ENCODE assay signal across 8 cellular contexts in genomic region chr2:202588647-202589581, GRCh38. TPM values are rescaled to one million over a fixed set of nuclear protein-coding genes. Genes with fewer than 3 reads are reported as not detected.
DNase-seq lines count a peak whose midpoint lies in the region; ATAC-seq and TF ChIP-seq lines count a peak whose summit lies in the region.

No MANE protein-coding gene starts in this region.

- in situ Hi-C loops in IMR-90 (cut with MboI; ENCODE audit: low sequenced_read_pairs), result loop anchor here (25.0 kb wide), 1 partner anchor 1323 kb away; no protein-coding TSS in a partner anchor

- peak overlapping the region; percentile 41; the same call in 1 of the 2 replicates for H2BK20ac ChIP-seq in IMR-90 (ENCODE audit: low read depth, low read length)

- no peak overlapping the region; the same call in 1 of the 2 replicates for H2AK5ac ChIP-seq in IMR-90 (ENCODE audit: low read depth, low read length)

- intact Hi-C loops in CD4-positive, alpha-beta T cell (cut with DNase I, micrococcal nuclease), result loop anchor here (1.0 to 5.0 kb wide), 7 partner anchors 40 to 282 kb away; partner anchors contain the start of gene ICA1L (in 1 of the 2)
- intact Hi-C loops in IMR-90 (cut with micrococcal nuclease) (loop anchor here (1.0 to 10.0 kb wide), 4 partner anchors 243 to 1320 kb away; partner anchors contain the start of gene ICA1L), esophagus muscularis mucosa (cut with DNase I) (no loop called here)

- H4K8ac ChIP-seq in IMR-90 (ENCODE audit: low read depth in 2 of 2, low read length in 2 of 2), result peak overlapping the region in 1 of 2 experiments; percentile 53; a peak in 1 of 4 replicates

- TF ChIP-seq CTCF in CD4-positive, alpha-beta T cell (IDR thresholded peaks at IDR 0.05), result peak; percentile 80
- peak; percentile 78 for TF ChIP-seq CTCF in IMR-90 (conservative IDR thresholded peaks at IDR 0.05; ENCODE audit: low read depth, low read length)
- TF ChIP-seq CTCF in OCI-LY3 (IDR thresholded peaks at IDR 0.05; ENCODE audit: low read depth, low read length), result peak; percentile 94
- peak; percentile 88 to 96 (median 96) for TF ChIP-seq CTCF in esophagus muscularis mucosa (IDR thresholded peaks at IDR 0.05)

- no peak overlapping the region for H3K27ac Mint-ChIP-seq in CD4-positive, alpha-beta T cell
- H3K27ac Mint-ChIP-seq in naive B cell, result peak overlapping the region in 3 of 6 donors; percentile 50 to 77 (median 60)

- H3K4ac ChIP-seq in IMR-90 (ENCODE audit: low read depth, low read length), result peak overlapping the region; percentile 57; the same call in 1 of the 2 replicates

- no peak overlapping the region for H4K5ac ChIP-seq in IMR-90 (ENCODE audit: low read depth, low read length)

- H3K27ac ChIP-seq in CD4-positive, alpha-beta T cell (ENCODE audit: low read depth, low read length), result no peak overlapping the region
- no peak overlapping the region for H3K27ac ChIP-seq in IMR-90 (ENCODE audit: insufficient read depth, low read length)
- H3K27ac ChIP-seq in OCI-LY3 (ENCODE audit: low read length), result no peak overlapping the region
- H3K27ac ChIP-seq in esophagus muscularis mucosa (replicated peaks in 1 of 4), result no peak overlapping the region

- no peak overlapping the region for H3K18ac ChIP-seq in IMR-90 (ENCODE audit: low read depth, low read length)

- H2BK15ac ChIP-seq in IMR-90 (ENCODE audit: low read depth, low read length), result no peak overlapping the region

- peak; percentile 42 to 68 (median 58) for DNase-seq in CD4-positive, alpha-beta T cell
- DNase-seq in IMR-90 (peak; percentile 62), activated T-cell treated with anti-CD3 and anti-CD28 coated beads for 4 hours (peak; percentile 53), esophagus muscularis mucosa (ENCODE audit: extremely low spot score) (no peak), naive B cell (peak; percentile 71)
- DNase-seq in stimulated activated CD8-positive, alpha-beta memory T cell treated with anti-CD3 and anti-CD28 coated beads, Interleukin-7, amount 100 ng/mL, for 4 hours (ENCODE audit: low read depth in 2 of 2), result peak; percentile 46 to 51

- CTCF ChIA-PET in CD4-positive, alpha-beta T cell (lab: Charles Lee), result interaction anchor here (0.6 to 2.1 kb wide), 10 partner anchors 14 to 281 kb away, joined by 3 to 9 read pairs (median 4); no protein-coding TSS in a partner anchor
- CTCF ChIA-PET in IMR-90 (lab: Yijun Ruan, JAX), result interaction anchor here (0.6 to 1.8 kb wide), 12 partner anchors 13 to 1064 kb away, joined by 3 to 13 read pairs (median 3); partner anchors contain the start of genes CARF and WDR12

- POLR2A ChIA-PET in CD4-positive, alpha-beta T cell (lab: Charles Lee), result interaction anchor here (0.6 to 2.8 kb wide), 8 partner anchors 40 to 282 kb away, joined by 3 to 20 read pairs (median 6); partner anchors contain the start of genes FAM117B and ICA1L
- POLR2A ChIA-PET in IMR-90 (lab: Charles Lee; ENCODE audit: unreplicated experiment), result no interaction called here

- H2AFZ ChIP-seq in IMR-90 (replicated peaks; ENCODE audit: low read length, poor library complexity) (peak overlapping the region; percentile 87), OCI-LY3 (ENCODE audit: low read depth, low read length) (peak overlapping the region; percentile 90)

- H2BK120ac ChIP-seq in IMR-90 (ENCODE audit: low read depth, low read length), result peak overlapping the region; percentile 59

- no peaks in the 10 kb centered on the region for H4K20me1 ChIP-seq in IMR-90 (ENCODE audit: insufficient read depth, low read length)
- H4K20me1 ChIP-seq in OCI-LY3 (ENCODE audit: insufficient read depth, low read length), result no peaks in the 10 kb centered on the region

- H3K79me1 ChIP-seq in IMR-90 (ENCODE audit: low read depth in 1 of 2, low read length in 2 of 2), result no peaks in the 10 kb centered on the region

- TF ChIP-seq POLR2A in IMR-90 (IDR thresholded peaks at IDR 0.05; ENCODE audit: low read depth, low read length) (no peak), esophagus muscularis mucosa (IDR thresholded peaks at IDR 0.05; ENCODE audit: low read depth) (no peak)

- no TSS peak for BruUV-seq in IMR-90 (replicated peaks; lab: Mats Ljungman, UMichigan)

- H2AK9ac ChIP-seq in IMR-90 (replicated peaks; ENCODE audit: low read depth, low read length, poor library complexity), result peak overlapping the region; percentile 58

- H3K27me3 ChIP-seq in CD4-positive, alpha-beta T cell (ENCODE audit: control insufficient read depth, insufficient read depth, low read length), result no peaks in the 10 kb centered on the region
- no peaks in the 10 kb centered on the region for H3K27me3 ChIP-seq in IMR-90 (ENCODE audit: control insufficient read depth, insufficient read depth, low read length)
- H3K27me3 ChIP-seq in OCI-LY3 (ENCODE audit: low read depth, low read length), result no peaks in the 10 kb centered on the region
- no peaks in the 10 kb centered on the region for H3K27me3 ChIP-seq in esophagus muscularis mucosa

- H3K9me1 ChIP-seq in IMR-90 (ENCODE audit: insufficient read depth, low read length), result 0 out of 2 replicates have a peak, but pooled peaks cover 4% of the 10 kb centered on the region

- no peaks in the 10 kb centered on the region for H3K36me3 ChIP-seq in IMR-90 (ENCODE audit: control insufficient read depth, insufficient read depth, low read length)
- H3K36me3 ChIP-seq in OCI-LY3 (replicated peaks; ENCODE audit: low read depth, low read length), result no peaks in the 10 kb centered on the region
- H3K36me3 ChIP-seq in esophagus muscularis mucosa, result no peaks in the 10 kb centered on the region

- dilution Hi-C loops in IMR-90 (cut with HindIII; ENCODE audit: low sequenced_read_pairs, unreplicated experiment), result no loop called here

- peaks cover 8% of the 10 kb centered on the region for H3K4me1 Mint-ChIP-seq in CD4-positive, alpha-beta T cell (ENCODE audit: low read depth)
- peaks cover 8 to 23% (median 12%) of the 10 kb centered on the region in 3 donors for H3K4me1 Mint-ChIP-seq in naive B cell

- H3K27me3 Mint-ChIP-seq in CD4-positive, alpha-beta T cell, result no peaks in the 10 kb centered on the region
- H3K27me3 Mint-ChIP-seq in naive B cell, result no peaks in the 10 kb centered on the region

- TF ChIP-seq RAD21 in IMR-90 (IDR thresholded peaks at IDR 0.05; ENCODE audit: low read length), result peak; percentile 83

- H3K23ac ChIP-seq in IMR-90 (ENCODE audit: low read depth, low read length), result no peak overlapping the region

- no peaks in the 10 kb centered on the region for H3K36me3 Mint-ChIP-seq in CD4-positive, alpha-beta T cell (ENCODE audit: low read depth)
- peaks cover 0 to 3% of the 10 kb centered on the region in 2 donors for H3K36me3 Mint-ChIP-seq in naive B cell

- peaks cover 5% of the 10 kb centered on the region for H3K9me3 ChIP-seq in CD4-positive, alpha-beta T cell (ENCODE audit: control insufficient read depth, low read length)
- no peaks in the 10 kb centered on the region for H3K9me3 ChIP-seq in IMR-90 (ENCODE audit: control insufficient read depth, insufficient read depth, low read length)
- no peaks in the 10 kb centered on the region for H3K9me3 ChIP-seq in OCI-LY3 (ENCODE audit: insufficient read depth, low read length)
- peaks cover 0 to 5% (median 2%) of the 10 kb centered on the region in 4 donors for H3K9me3 ChIP-seq in esophagus muscularis mucosa

- peak overlapping the region; percentile 85 for H3K4me2 ChIP-seq in IMR-90 (ENCODE audit: low read depth, low read length)
- H3K4me2 ChIP-seq in OCI-LY3 (ENCODE audit: low read length), result peak overlapping the region; percentile 64

- no peak for TF ChIP-seq EP300 in esophagus muscularis mucosa (IDR thresholded peaks at IDR 0.05)

- no peaks in the 10 kb centered on the region for H3K9me3 Mint-ChIP-seq in CD4-positive, alpha-beta T cell
- H3K9me3 Mint-ChIP-seq in naive B cell, result peaks cover 0 to 4% (median 2%) of the 10 kb centered on the region in 7 donors

- H3K4me1 ChIP-seq in IMR-90 (ENCODE audit: control insufficient read depth, insufficient read depth, low read length), result peaks cover 2% of the 10 kb centered on the region
- H3K4me1 ChIP-seq in OCI-LY3 (ENCODE audit: low read length), result peaks cover 26% of the 10 kb centered on the region
- H3K4me1 ChIP-seq in esophagus muscularis mucosa, result peaks cover 8 to 10% (median 10%) of the 10 kb centered on the region in 4 donors

- H3K79me2 ChIP-seq in OCI-LY3 (ENCODE audit: low read length), result no peaks in the 10 kb centered on the region

- H3K9ac ChIP-seq in IMR-90 (ENCODE audit: low read depth, low read length) (no peak overlapping the region), OCI-LY3 (ENCODE audit: low read length) (peak overlapping the region; percentile 32; the same call in 1 of the 2 replicates)

- H3K4me3 ChIP-seq in IMR-90 (ENCODE audit: insufficient read depth, low read depth, low read length) (no peak overlapping the region), OCI-LY3 (ENCODE audit: low read length) (peak overlapping the region; percentile 55), esophagus muscularis mucosa (peak overlapping the region; percentile 8 to 43 (median 22))

- H3K56ac ChIP-seq in IMR-90 (ENCODE audit: extremely low read depth, insufficient read depth, low read length), result no peak overlapping the region

- WGBS in IMR-90 (ENCODE audit: extremely low coverage in 2 of 2, insufficient read length in 1 of 2), 2 experiments, result 12% methylated on average over 7 of the region's 17 CpGs; no CpG with 5 or more reads in 1 of the 2 experiments
- 44% methylated on average over 14 of the region's 17 CpGs for WGBS in esophagus muscularis mucosa

- no peak overlapping the region for H4K91ac ChIP-seq in IMR-90 (ENCODE audit: insufficient read depth, low read depth, low read length)

- H3K14ac ChIP-seq in IMR-90 (replicated peaks; ENCODE audit: low read depth, low read length), result no peak overlapping the region

- H2BK5ac ChIP-seq in IMR-90 (ENCODE audit: low read depth, low read length, poor library complexity, severe bottlenecking), result no peak overlapping the region

- H3K4me3 Mint-ChIP-seq in CD4-positive, alpha-beta T cell, result no peak overlapping the region
- peak overlapping the region in 5 of 8 donors; percentile 7 to 63 (median 55) for H3K4me3 Mint-ChIP-seq in naive B cell

- peak; percentile 99 for ATAC-seq in CD4-positive, alpha-beta T cell (ENCODE audit: poor library complexity)
- ATAC-seq in GM19455 (IDR thresholded peaks at IDR 0.05; ENCODE audit: unreplicated experiment), result peak; percentile 87
- peak; percentile 99 for ATAC-seq in IMR-90 (ENCODE audit: low read depth)
- peak; percentile 93 to 95 for ATAC-seq in naive B cell (ENCODE audit: low read depth in 2 of 2)

TF ChIP-seq in IMR-90, 13 proteins besides CTCF, POLR2A, EP300 and RAD21:
- TF ChIP-seq MXI1 (IDR thresholded peaks at IDR 0.05; ENCODE audit: borderline replicate concordance, low read depth, low read length), result 0 out of 2 replicates have a peak, but pooled peaks have one; percentile 16
- no peak for TF ChIP-seq FOS (IDR thresholded peaks at IDR 0.05; ENCODE audit: low read depth, low read length)
- TF ChIP-seq SMC3 (IDR thresholded peaks at IDR 0.05; ENCODE audit: low read depth, low read length), result peak; percentile 90
- TF ChIP-seq NFE2L2 (IDR thresholded peaks at IDR 0.05; ENCODE audit: low read depth, low read length), result no peak

RNA-seq across cellular contexts. Expression of gene FAM117B, which starts 45.9 kb away (rescaled TPM):
- 10 to 100 TPM; 46.8 to 50.4 TPM for total RNA-seq in CD4-positive, alpha-beta T cell
- 0.54 and 1.1 TPM in 2 replicates for total RNA-seq in IMR-90 (2012; rRNA removed)
- polyA plus RNA-seq in IMR-90 (2012; rRNA removed), result 0.66 and 0.79 TPM in 2 replicates
- 0.32 and 0.38 TPM in 2 replicates for polyA plus RNA-seq in IMR-90 (2012; cell fraction: cytosol; rRNA removed)
- polyA plus RNA-seq in IMR-90 (2012; cell fraction: nucleus; rRNA removed; ENCODE audit: low replicate concordance), result 0.25 and 1.0 TPM in 2 replicates
- 1 to 10 TPM; 2.8 to 5.0 (median 4.2) TPM for total RNA-seq in esophagus muscularis mucosa
- polyA plus RNA-seq in naive B cell (ENCODE audit: low read depth in 6 of 6), result 10 to 100 TPM; 17.7 to 31.3 (median 21.8) TPM

Comparison
In these comparisons a context has a peak if more than half of its experiments do, and no peak if none do; other contexts are left out.
1. RNA of gene FAM117B, which starts 45.9 kb away (total RNA-seq): 46.8 to 50.4 TPM in CD4-positive, alpha-beta T cell; 2.8 to 5.0 TPM in esophagus muscularis mucosa and 0.54 to 1.1 TPM in IMR-90; every median in the first group is over 4 times any median in the second.
2. Peak in every context shown above with its lines, with median percentiles within 50 percentile points of each other: ATAC-seq and CTCF ChIP-seq.